ENCODE assay signal across 8 cellular contexts in genomic region chr15:51731549-51732267, GRCh38. TPM values are rescaled to one million over a fixed set of nuclear protein-coding genes. Genes with fewer than 3 reads are reported as not detected.
DNase-seq lines count a peak whose midpoint lies in the region; ATAC-seq and TF ChIP-seq lines count a peak whose summit lies in the region.

No MANE protein-coding gene starts in this region.

- no peak for TF ChIP-seq EP300 in upper lobe of left lung (IDR thresholded peaks at IDR 0.05)

- H3K9me3 ChIP-seq in right lobe of liver (no peaks in the 10 kb centered on the region), upper lobe of left lung (no peaks in the 10 kb centered on the region)

- no peaks in the 10 kb centered on the region for H3K36me3 ChIP-seq in right lobe of liver
- H3K36me3 ChIP-seq in upper lobe of left lung, result no peaks in the 10 kb centered on the region

- H3K27me3 ChIP-seq in right lobe of liver, result no peaks in the 10 kb centered on the region
- H3K27me3 ChIP-seq in upper lobe of left lung, result no peaks in the 10 kb centered on the region

- H3K4me1 ChIP-seq in right lobe of liver, result peaks cover 0 to 25% (median 4%) of the 10 kb centered on the region in 4 donors
- peaks cover 31 to 47% (median 41%) of the 10 kb centered on the region in 4 donors for H3K4me1 ChIP-seq in upper lobe of left lung

- 11% methylated on average over 5 of the region's 5 CpGs for WGBS in right lobe of liver (ENCODE audit: insufficient coverage, low coverage, low lambda C conversion rate, missing lambda C conversion rate)
- 20% methylated on average over 5 of the region's 5 CpGs for WGBS in upper lobe of left lung, 2 donors

- TF ChIP-seq POLR2A in right lobe of liver (IDR thresholded peaks at IDR 0.05) (no peak), upper lobe of left lung (IDR thresholded peaks at IDR 0.05) (peak in 1 of 4 donors; percentile 12)

- peak; percentile 10 for DNase-seq in activated CD4-positive, alpha-beta T cell treated with anti-CD3 and anti-CD28 coated beads for 1 hour
- no peak for DNase-seq in activated CD4-positive, alpha-beta T cell treated with anti-CD3 and anti-CD28 coated beads, Interleukin-2, amount 50 U/mL, for 4 hours
- peak; percentile 96 for DNase-seq in NOMO-1 treated with DMSO at 0.1 percent for 48 hours (lab: John Stamatoyannopoulos, UW; ENCODE audit: unreplicated experiment)
- DNase-seq in amniotic epithelial cell (ENCODE audit: low read depth), result peak; percentile 83
- peak in 1 of 3 donors; percentile 39 for DNase-seq in right lobe of liver
- peak in 1 of 2 donors; percentile 60 for DNase-seq in upper lobe of left lung
- DNase-seq in NCI-H1092 (lab: John Stamatoyannopoulos, UW), result no peak

- peak; percentile 58 for ATAC-seq in HG02763 (IDR thresholded peaks at IDR 0.05; ENCODE audit: unreplicated experiment)
- ATAC-seq in right lobe of liver, result peak; percentile 71 to 87 (median 78)
- ATAC-seq in upper lobe of left lung (ENCODE audit: low FRiP score in 2 of 2), result peak; percentile 77 to 86

- H3K4me3 ChIP-seq in right lobe of liver, result peak overlapping the region; percentile 10 to 38 (median 37)
- H3K4me3 ChIP-seq in upper lobe of left lung, result peak overlapping the region in 3 of 4 donors; percentile 32 to 45 (median 41)

- H3K27ac ChIP-seq in right lobe of liver (peak overlapping the region; percentile 73 to 79 (median 77)), upper lobe of left lung (peak overlapping the region; percentile 80 to 93 (median 86))

- intact Hi-C loops in right lobe of liver (cut with DNase I), result no loop called here

- TF ChIP-seq CTCF in right lobe of liver (IDR thresholded peaks at IDR 0.05) (no peak), upper lobe of left lung (IDR thresholded peaks at IDR 0.05) (no peak)

RNA-seq across cellular contexts. Expression of gene LYSMD2, which starts 5.7 kb away (rescaled TPM):
- total RNA-seq in right lobe of liver, result 10 to 100 TPM in 2 of 6 experiments, 1 to 10 TPM in 4; 5.0 to 17.4 (median 8.4) TPM
- total RNA-seq in upper lobe of left lung, result 10 to 100 TPM; 13.4 to 22.8 (median 17.9) TPM

RNA-seq across cellular contexts. Expression of gene TMOD2, which starts 19.7 kb away (rescaled TPM):
- total RNA-seq in right lobe of liver (1 to 10 TPM; 1.1 to 2.5 (median 1.3) TPM), upper lobe of left lung (10 to 100 TPM in 3 of 6 donors, 1 to 10 TPM in 3; 5.6 to 13.8 (median 10.9) TPM)

RNA-seq across cellular contexts. Expression of gene SCG3, which starts 50.4 kb away (rescaled TPM):
- total RNA-seq in right lobe of liver (not detected), upper lobe of left lung (under 1 TPM in 4 of 6 donors, not detected in 2; 0.14 to 0.40 (median 0.27) TPM)

Comparison
In these comparisons a context has a peak if more than half of its experiments do, and no peak if none do; other contexts are left out.
1. DNase-seq: peak in activated CD4-positive, alpha-beta T cell treated with anti-CD3 and anti-CD28 coated beads for 1 hour (single experiment), NOMO-1 treated with DMSO at 0.1 percent for 48 hours (single experiment) and amniotic epithelial cell (single experiment); none in activated CD4-positive, alpha-beta T cell treated with anti-CD3 and anti-CD28 coated beads, Interleukin-2, amount 50 U/mL, for 4 hours (0 of 2) and NCI-H1092 (single experiment).
2. Peak in every context shown above with its lines, with median percentiles within 50 percentile points of each other: ATAC-seq.